10 cellular contexts compared by ENCODE assay signal in the genomic region with DNA sequence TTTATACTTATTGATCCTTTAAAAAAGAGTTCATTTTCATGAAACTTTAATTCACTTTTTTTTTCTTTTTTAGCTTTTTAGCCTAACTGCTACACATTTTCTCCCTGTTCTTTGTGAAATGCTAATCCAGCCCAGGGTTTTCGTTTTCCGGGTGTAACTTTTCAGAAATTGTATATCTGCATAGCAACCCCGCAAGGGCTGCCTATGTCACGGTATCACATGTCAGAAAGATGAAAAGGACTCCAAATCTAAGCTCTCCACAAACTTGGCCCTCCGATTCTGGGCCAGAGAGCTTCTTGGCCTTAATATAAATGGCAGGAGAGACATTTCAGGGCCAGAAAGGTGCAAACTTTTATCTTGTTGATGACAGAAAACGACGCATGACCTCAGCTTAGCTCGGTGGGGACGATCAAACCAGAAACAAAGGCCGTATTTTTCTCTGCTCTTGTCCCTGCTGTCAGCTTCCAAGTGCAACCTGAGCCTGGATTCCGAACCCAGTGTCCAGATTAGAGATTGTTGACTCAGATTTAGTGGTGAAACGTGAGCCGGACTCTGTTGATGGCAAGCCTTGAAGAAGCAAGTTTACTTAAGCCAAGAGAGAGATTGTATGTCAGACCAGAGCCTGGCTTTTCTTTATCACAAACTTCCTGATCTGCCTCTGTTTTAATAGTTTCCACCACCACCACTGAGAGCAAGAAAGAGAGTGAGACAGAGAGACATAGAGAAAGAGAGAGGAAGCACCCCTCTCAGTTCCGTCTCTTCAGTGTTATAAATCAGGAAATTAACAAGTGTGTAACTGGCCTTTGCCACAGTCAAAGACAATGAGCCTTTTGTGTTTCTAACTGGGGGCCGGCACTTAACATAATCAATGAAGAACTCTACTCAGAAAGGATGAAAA.
DNase-seq lines count a peak whose midpoint lies in the region; ATAC-seq and TF ChIP-seq lines count a peak whose summit lies in the region.
"Had no signal": no experiment of that assay in that cellular context is flagged by ENCODE, and none has a peak within 500 bp of the region (broad histone marks: within the 10 kb centered on the region; RNA-seq: fewer than 3 reads in every experiment).

No MANE protein-coding gene starts in this region.

- H3K27ac ChIP-seq in body of pancreas: peak overlapping the region; percentile 16 to 77 (median 60)

- intact Hi-C loops in body of pancreas (cut with DNase I): no loop called here

- DNase-seq in DMS53 (lab: John Stamatoyannopoulos, UW) (peak; percentile 83), NCI-H187 treated with DMSO at 0.1 percent for 48 hours (lab: John Stamatoyannopoulos, UW) (peak; percentile 63), body of pancreas (peak in 1 of 4 donors; percentile 32), NCI-H226 (no peak)
- DNase-seq: activated naive CD8-positive, alpha-beta T cell treated with anti-CD3 and anti-CD28 coated beads, Interleukin-2, amount 10 ng/mL, durations not matched to agents 7 days and 5 days; NCI-H1930 had no signal

- WGBS in body of pancreas, 2 donors: 39 to 40% methylated on average over 15 of the region's 15 CpGs

- peaks cover 6% of the 10 kb centered on the region for H3K36me3 Mint-ChIP-seq in nephron (ENCODE audit: low read depth)

- TF ChIP-seq CTCF in body of pancreas (IDR thresholded peaks at IDR 0.05) (no peak), nephron (IDR thresholded peaks at IDR 0.05; ENCODE audit: unreplicated experiment in 3 of 3) (no peak)

- peak overlapping the region; percentile 94 to 97 (median 95) for H3K27ac Mint-ChIP-seq in nephron

- no peaks in the 10 kb centered on the region for H3K27me3 Mint-ChIP-seq in nephron (ENCODE audit: low read depth)

- no peaks in the 10 kb centered on the region for H3K9me3 ChIP-seq in body of pancreas

- no peaks in the 10 kb centered on the region for H3K36me3 ChIP-seq in body of pancreas (replicated peaks in 1 of 2; ENCODE audit: insufficient read depth in 1 of 2, low read depth in 2 of 2)

- no peak overlapping the region for H3K4me3 ChIP-seq in body of pancreas

- peaks cover 89% of the 10 kb centered on the region for H3K4me1 Mint-ChIP-seq in nephron

- peak in 1 of 3 donors; percentile 11 for TF ChIP-seq POLR2A in body of pancreas (IDR thresholded peaks at IDR 0.05)

- H3K4me1 ChIP-seq in body of pancreas: peaks cover 35% of the 10 kb centered on the region

- H3K4me3 Mint-ChIP-seq in nephron: peak overlapping the region; percentile 7 to 34 (median 8)
- H3K4me3 Mint-ChIP-seq: activated naive CD8-positive, alpha-beta T cell treated with anti-CD3 and anti-CD28 coated beads, Interleukin-2, amount 10 ng/mL, durations not matched to agents 7 days and 5 days had no signal

- no peaks in the 10 kb centered on the region for H3K27me3 ChIP-seq in body of pancreas

- H3K9me3 Mint-ChIP-seq in nephron: no peaks in the 10 kb centered on the region
- H3K9me3 Mint-ChIP-seq: activated naive CD8-positive, alpha-beta T cell treated with anti-CD3 and anti-CD28 coated beads, Interleukin-2, amount 10 ng/mL, durations not matched to agents 7 days and 5 days had no signal

- peak; percentile 47 for ATAC-seq in body of pancreas
- no peak for ATAC-seq in GM19351 (IDR thresholded peaks at IDR 0.05; ENCODE audit: unreplicated experiment)
- ATAC-seq in GM18867 (IDR thresholded peaks at IDR 0.05; ENCODE audit: unreplicated experiment): no peak
- ATAC-seq in GM21786 (IDR thresholded peaks at IDR 0.05; ENCODE audit: unreplicated experiment): no peak
